Comparison of ENCODE assay signal across 14 cellular contexts in genomic region chr15:71716990-71717389, GRCh38.
A peak's percentile ranks its signal among the peaks of the same experiment; 100 is the strongest.
DNase-seq lines count a peak whose midpoint lies in the region; ATAC-seq and TF ChIP-seq lines count a peak whose summit lies in the region.
"Had no signal": no experiment of that assay in that cellular context is flagged by ENCODE, and none has a peak within 500 bp of the region (broad histone marks: within the 10 kb centered on the region; RNA-seq: fewer than 3 reads in every experiment).

No MANE protein-coding gene starts in this region.

- H3K9me3 ChIP-seq in HCT116 (ENCODE audit: control insufficient read depth in 1 of 2, insufficient read depth in 1 of 2, low read depth in 1 of 2, low read length in 2 of 2) = no peaks in the 10 kb centered on the region
- no peaks in the 10 kb centered on the region for H3K9me3 ChIP-seq in uterus
- no peaks in the 10 kb centered on the region for H3K9me3 ChIP-seq in thyroid gland

- no peak for TF ChIP-seq RAD21 in HCT116 (IDR thresholded peaks at IDR 0.05; ENCODE audit: low read depth)

- no peaks in the 10 kb centered on the region for H3K27me3 ChIP-seq in HCT116 (ENCODE audit: insufficient read depth, low read length)
- no peaks in the 10 kb centered on the region for H3K27me3 ChIP-seq in uterus
- no peaks in the 10 kb centered on the region for H3K27me3 ChIP-seq in thyroid gland
- H3K27me3 ChIP-seq: foreskin keratinocyte had no signal

- H2AFZ ChIP-seq in HCT116 (ENCODE audit: low read depth, low read length, poor library complexity, severe bottlenecking) = no peak overlapping the region

- no peak for TF ChIP-seq CTCF in HCT116 (IDR thresholded peaks at IDR 0.05 in 2 of 3, conservative IDR thresholded peaks at IDR 0.05 in 1 of 3; ENCODE audit: borderline replicate concordance in 1 of 3, insufficient read depth in 1 of 3, low read depth in 2 of 3, low read length in 2 of 3)
- TF ChIP-seq CTCF in fibroblast of pulmonary artery (IDR thresholded peaks at IDR 0.05; ENCODE audit: low read length, missing control alignments) = no peak
- TF ChIP-seq CTCF in uterus (IDR thresholded peaks at IDR 0.05) = no peak
- no peak for TF ChIP-seq CTCF in thyroid gland (IDR thresholded peaks at IDR 0.05)

- H3K79me2 ChIP-seq in HCT116 (ENCODE audit: insufficient read depth, low read length) = no peaks in the 10 kb centered on the region

- no peak for TF ChIP-seq POLR2A in HCT116 (IDR thresholded peaks at IDR 0.05; ENCODE audit: borderline replicate concordance, extremely low read depth, insufficient read depth, insufficient read length)
- no peak for TF ChIP-seq POLR2A in uterus (IDR thresholded peaks at IDR 0.05)
- no peak for TF ChIP-seq POLR2A in thyroid gland (IDR thresholded peaks at IDR 0.05)

- POLR2A ChIA-PET in HCT116 (lab: Charles Lee) = no interaction called here

- H4K20me1 ChIP-seq in HCT116 (ENCODE audit: insufficient read depth) = no peaks in the 10 kb centered on the region

- no peaks in the 10 kb centered on the region for H3K9me2 ChIP-seq in HCT116 (ENCODE audit: insufficient read depth)

- intact Hi-C loops in HCT116 (cut with micrococcal nuclease) = no loop called here
- intact Hi-C loops in uterus (cut with DNase I; ENCODE audit: low total_unique reads) = no loop called here
- intact Hi-C loops in thyroid gland (cut with DNase I) = no loop called here

- H3K9ac ChIP-seq in HCT116 (ENCODE audit: low read length) = no peak overlapping the region

- 0 out of 2 replicates have a peak overlapping the region, but pooled peaks have one; percentile 13 for H3K4me2 ChIP-seq in HCT116 (ENCODE audit: low read length)

- RAD21 ChIA-PET in HCT116 (lab: Charles Lee; ENCODE audit: low non-redundant PET in 1 of 2, low total read pairs in 2 of 2, uncharacterized antibody in 2 of 2, unreplicated experiment in 2 of 2) = no interaction called here

- no TSS peak for BruUV-seq in HCT116 (replicated peaks; lab: Mats Ljungman, UMichigan)

- no peak overlapping the region for H3K27ac ChIP-seq in HCT116 (ENCODE audit: low read depth, low read length)
- peak overlapping the region; percentile 63 to 89 for H3K27ac ChIP-seq in uterus
- H3K27ac ChIP-seq in thyroid gland = peak overlapping the region in 1 of 3 donors; percentile 9
- H3K27ac ChIP-seq: foreskin keratinocyte had no signal

- CTCF ChIA-PET in HCT116 (lab: Charles Lee) = no interaction called here

- H3K36me3 ChIP-seq in HCT116 (ENCODE audit: control insufficient read depth in 1 of 2, insufficient read depth in 2 of 2, low read length in 2 of 2) (no peaks in the 10 kb centered on the region), uterus (no peaks in the 10 kb centered on the region), thyroid gland (no peaks in the 10 kb centered on the region)

- no peak for DNase-seq in HCT116 (ENCODE audit: low read depth, low spot score)
- peak; percentile 58 for DNase-seq in amniotic epithelial cell (ENCODE audit: low read depth)
- peak; percentile 50 for DNase-seq in fibroblast of pulmonary artery (ENCODE audit: low read depth)
- DNase-seq in uterus = no peak
- DNase-seq in thyroid gland = no peak
- no peak for DNase-seq in putamen (ENCODE audit: low spot score)
- DNase-seq: CD4-positive, CD25-positive, alpha-beta regulatory T cell; Kasumi-1; NCI-H146; NCI-H524; T-helper 17 cell had no signal

- ATAC-seq in HCT116 (no peak), GM21515 (IDR thresholded peaks at IDR 0.05; ENCODE audit: unreplicated experiment) (no peak)
- ATAC-seq: foreskin keratinocyte, Panc1, T-helper 17 cell had no signal

- peaks cover 0 to 8% of the 10 kb centered on the region in 2 experiments; a peak in 3 of 4 replicates for H3K4me1 ChIP-seq in HCT116 (ENCODE audit: control insufficient read depth in 1 of 2, insufficient read depth in 2 of 2, low read length in 2 of 2)
- peaks cover 0 to 7% of the 10 kb centered on the region in 2 donors for H3K4me1 ChIP-seq in uterus
- no peaks in the 10 kb centered on the region for H3K4me1 ChIP-seq in thyroid gland
- H3K4me1 ChIP-seq: foreskin keratinocyte had no signal

- H3K4me3 ChIP-seq in HCT116 (replicated peaks in 1 of 2; ENCODE audit: low read depth in 1 of 2, low read length in 2 of 2) = no peak overlapping the region
- H3K4me3 ChIP-seq in fibroblast of pulmonary artery (replicated peaks; ENCODE audit: low read depth, low read length) = no peak overlapping the region
- H3K4me3 ChIP-seq in uterus = no peak overlapping the region
- no peak overlapping the region for H3K4me3 ChIP-seq in thyroid gland (replicated peaks in 1 of 3)

TF ChIP-seq in HCT116, 20 proteins besides CTCF, POLR2A, EP300 and RAD21:
- TF ChIP-seq EZH2phosphoT487 (IDR thresholded peaks at IDR 0.05; ENCODE audit: borderline replicate concordance) (no peak), ZFX (IDR thresholded peaks at IDR 0.05) (no peak), TCF7L2 (IDR thresholded peaks at IDR 0.05; ENCODE audit: borderline replicate concordance, extremely low read depth, insufficient read depth, insufficient read length) (no peak), JUND (IDR thresholded peaks at IDR 0.05) (no peak), ZNF274 (IDR thresholded peaks at IDR 0.05; ENCODE audit: low read depth, low read length) (no peak), SIN3A (IDR thresholded peaks at IDR 0.05; ENCODE audit: low read depth) (no peak), ELF1 (IDR thresholded peaks at IDR 0.05; ENCODE audit: borderline replicate concordance, low read depth) (no peak), EZH2 (IDR thresholded peaks at IDR 0.05) (no peak), REST (IDR thresholded peaks at IDR 0.05; ENCODE audit: low read depth) (no peak), YY1 (IDR thresholded peaks at IDR 0.05; ENCODE audit: extremely low read depth, insufficient replicate concordance, low read depth, low read length) (no peak), POLR2AphosphoS5 (IDR thresholded peaks at IDR 0.05; ENCODE audit: low read depth, low read length) (no peak), CBX3 (IDR thresholded peaks at IDR 0.05; ENCODE audit: low read depth) (no peak), SRF (IDR thresholded peaks at IDR 0.05; ENCODE audit: low read depth) (no peak), EGR1 (IDR thresholded peaks at IDR 0.05; ENCODE audit: low read depth) (no peak), SP1 (IDR thresholded peaks at IDR 0.05; ENCODE audit: low read depth) (no peak), MAX (IDR thresholded peaks at IDR 0.05) (no peak), CEBPB (IDR thresholded peaks at IDR 0.05; ENCODE audit: low read depth) (no peak), ATF3 (IDR thresholded peaks at IDR 0.05) (no peak)
- TF ChIP-seq, protein P1, sequence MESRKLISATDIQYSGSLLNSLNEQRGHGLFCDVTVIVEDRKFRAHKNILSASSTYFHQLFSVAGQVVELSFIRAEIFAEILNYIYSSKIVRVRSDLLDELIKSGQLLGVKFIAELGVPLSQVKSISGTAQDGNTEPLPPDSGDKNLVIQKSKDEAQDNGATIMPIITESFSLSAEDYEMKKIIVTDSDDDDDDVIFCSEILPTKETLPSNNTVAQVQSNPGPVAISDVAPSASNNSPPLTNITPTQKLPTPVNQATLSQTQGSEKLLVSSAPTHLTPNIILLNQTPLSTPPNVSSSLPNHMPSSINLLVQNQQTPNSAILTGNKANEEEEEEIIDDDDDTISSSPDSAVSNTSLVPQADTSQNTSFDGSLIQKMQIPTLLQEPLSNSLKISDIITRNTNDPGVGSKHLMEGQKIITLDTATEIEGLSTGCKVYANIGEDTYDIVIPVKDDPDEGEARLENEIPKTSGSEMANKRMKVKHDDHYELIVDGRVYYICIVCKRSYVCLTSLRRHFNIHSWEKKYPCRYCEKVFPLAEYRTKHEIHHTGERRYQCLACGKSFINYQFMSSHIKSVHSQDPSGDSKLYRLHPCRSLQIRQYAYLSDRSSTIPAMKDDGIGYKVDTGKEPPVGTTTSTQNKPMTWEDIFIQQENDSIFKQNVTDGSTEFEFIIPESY (IDR thresholded peaks at IDR 0.05; ENCODE audit: extremely low read depth, insufficient replicate concordance, low read length) = no peak

Comparison
In these comparisons a context has a peak if more than half of its experiments do, and no peak if none do; other contexts are left out.
1. DNase-seq: peak in amniotic epithelial cell (single experiment) and fibroblast of pulmonary artery (single experiment); none in HCT116 (single experiment), uterus (0 of 2), thyroid gland (0 of 2) and putamen (single experiment).